Comparison of ENCODE assay signal across 1 cellular context in the genomic region with DNA sequence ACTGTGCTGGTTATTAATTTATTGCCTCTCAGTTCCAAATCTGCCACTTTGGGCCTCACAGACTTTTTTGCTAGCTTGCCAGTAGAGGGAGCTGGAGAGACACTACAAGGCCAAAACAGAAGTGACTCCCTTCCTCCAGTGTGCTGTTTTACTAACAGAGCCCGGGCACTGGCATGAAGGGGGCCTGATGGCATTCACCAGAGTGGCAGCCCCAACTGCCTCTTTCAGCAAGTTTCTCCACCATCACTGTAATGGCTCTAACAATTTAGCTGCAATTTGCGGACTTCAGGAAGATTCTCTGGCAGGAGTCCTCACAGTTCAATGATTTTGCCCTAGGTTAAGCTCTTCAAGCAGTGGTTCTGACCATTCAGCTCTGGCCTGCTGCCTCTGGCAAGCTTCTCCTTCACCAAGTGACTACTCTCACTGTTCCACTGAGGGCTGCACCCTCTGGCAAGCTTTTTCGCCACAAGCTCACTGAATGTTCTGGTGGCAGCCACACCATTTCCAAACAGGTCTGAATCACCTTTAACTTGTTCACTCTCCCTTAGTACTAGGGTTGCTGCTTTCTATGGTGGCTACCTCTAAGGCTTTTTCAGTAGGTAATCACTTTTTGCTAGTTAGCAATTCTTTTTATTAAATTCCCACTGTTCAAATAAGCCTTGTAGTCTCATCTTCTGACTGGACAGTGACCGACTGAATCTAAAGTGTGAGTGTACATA.
TF ChIP-seq lines count a peak whose summit lies in the region.

No MANE protein-coding gene starts in this region.

TF ChIP-seq in GM12878, 131 proteins besides CTCF, POLR2A, EP300 and RAD21 (continued from another document):
- TF ChIP-seq PAX5 (IDR thresholded peaks at IDR 0.05; ENCODE audit: borderline replicate concordance, low read depth, low read length), result no peak
- no peak for TF ChIP-seq LARP7 (IDR thresholded peaks at IDR 0.05)
- TF ChIP-seq, protein P1, sequence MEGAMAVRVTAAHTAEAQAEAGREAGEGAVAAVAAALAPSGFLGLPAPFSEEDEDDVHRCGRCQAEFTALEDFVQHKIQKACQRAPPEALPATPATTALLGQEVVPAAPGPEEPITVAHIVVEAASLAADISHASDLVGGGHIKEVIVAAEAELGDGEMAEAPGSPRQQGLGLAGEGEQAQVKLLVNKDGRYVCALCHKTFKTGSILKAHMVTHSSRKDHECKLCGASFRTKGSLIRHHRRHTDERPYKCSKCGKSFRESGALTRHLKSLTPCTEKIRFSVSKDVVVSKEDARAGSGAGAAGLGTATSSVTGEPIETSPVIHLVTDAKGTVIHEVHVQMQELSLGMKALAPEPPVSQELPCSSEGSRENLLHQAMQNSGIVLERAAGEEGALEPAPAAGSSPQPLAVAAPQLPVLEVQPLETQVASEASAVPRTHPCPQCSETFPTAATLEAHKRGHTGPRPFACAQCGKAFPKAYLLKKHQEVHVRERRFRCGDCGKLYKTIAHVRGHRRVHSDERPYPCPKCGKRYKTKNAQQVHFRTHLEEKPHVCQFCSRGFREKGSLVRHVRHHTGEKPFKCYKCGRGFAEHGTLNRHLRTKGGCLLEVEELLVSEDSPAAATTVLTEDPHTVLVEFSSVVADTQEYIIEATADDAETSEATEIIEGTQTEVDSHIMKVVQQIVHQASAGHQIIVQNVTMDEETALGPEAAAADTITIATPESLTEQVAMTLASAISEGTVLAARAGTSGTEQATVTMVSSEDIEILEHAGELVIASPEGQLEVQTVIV (IDR thresholded peaks at IDR 0.05; ENCODE audit: borderline replicate concordance, partially characterized antibody), result no peak
- TF ChIP-seq GABPA (IDR thresholded peaks at IDR 0.05; ENCODE audit: low read depth), result no peak
- peak; percentile 74 for TF ChIP-seq SMC3 (IDR thresholded peaks at IDR 0.05; ENCODE audit: borderline replicate concordance, low read length)
- TF ChIP-seq, protein P2, sequence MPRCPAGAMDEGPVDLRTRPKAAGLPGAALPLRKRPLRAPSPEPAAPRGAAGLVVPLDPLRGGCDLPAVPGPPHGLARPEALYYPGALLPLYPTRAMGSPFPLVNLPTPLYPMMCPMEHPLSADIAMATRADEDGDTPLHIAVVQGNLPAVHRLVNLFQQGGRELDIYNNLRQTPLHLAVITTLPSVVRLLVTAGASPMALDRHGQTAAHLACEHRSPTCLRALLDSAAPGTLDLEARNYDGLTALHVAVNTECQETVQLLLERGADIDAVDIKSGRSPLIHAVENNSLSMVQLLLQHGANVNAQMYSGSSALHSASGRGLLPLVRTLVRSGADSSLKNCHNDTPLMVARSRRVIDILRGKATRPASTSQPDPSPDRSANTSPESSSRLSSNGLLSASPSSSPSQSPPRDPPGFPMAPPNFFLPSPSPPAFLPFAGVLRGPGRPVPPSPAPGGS (IDR thresholded peaks at IDR 0.05; ENCODE audit: borderline replicate concordance, insufficient read depth, low read depth, low read length, poor library complexity, severe bottlenecking), result no peak
- TF ChIP-seq, protein P3, sequence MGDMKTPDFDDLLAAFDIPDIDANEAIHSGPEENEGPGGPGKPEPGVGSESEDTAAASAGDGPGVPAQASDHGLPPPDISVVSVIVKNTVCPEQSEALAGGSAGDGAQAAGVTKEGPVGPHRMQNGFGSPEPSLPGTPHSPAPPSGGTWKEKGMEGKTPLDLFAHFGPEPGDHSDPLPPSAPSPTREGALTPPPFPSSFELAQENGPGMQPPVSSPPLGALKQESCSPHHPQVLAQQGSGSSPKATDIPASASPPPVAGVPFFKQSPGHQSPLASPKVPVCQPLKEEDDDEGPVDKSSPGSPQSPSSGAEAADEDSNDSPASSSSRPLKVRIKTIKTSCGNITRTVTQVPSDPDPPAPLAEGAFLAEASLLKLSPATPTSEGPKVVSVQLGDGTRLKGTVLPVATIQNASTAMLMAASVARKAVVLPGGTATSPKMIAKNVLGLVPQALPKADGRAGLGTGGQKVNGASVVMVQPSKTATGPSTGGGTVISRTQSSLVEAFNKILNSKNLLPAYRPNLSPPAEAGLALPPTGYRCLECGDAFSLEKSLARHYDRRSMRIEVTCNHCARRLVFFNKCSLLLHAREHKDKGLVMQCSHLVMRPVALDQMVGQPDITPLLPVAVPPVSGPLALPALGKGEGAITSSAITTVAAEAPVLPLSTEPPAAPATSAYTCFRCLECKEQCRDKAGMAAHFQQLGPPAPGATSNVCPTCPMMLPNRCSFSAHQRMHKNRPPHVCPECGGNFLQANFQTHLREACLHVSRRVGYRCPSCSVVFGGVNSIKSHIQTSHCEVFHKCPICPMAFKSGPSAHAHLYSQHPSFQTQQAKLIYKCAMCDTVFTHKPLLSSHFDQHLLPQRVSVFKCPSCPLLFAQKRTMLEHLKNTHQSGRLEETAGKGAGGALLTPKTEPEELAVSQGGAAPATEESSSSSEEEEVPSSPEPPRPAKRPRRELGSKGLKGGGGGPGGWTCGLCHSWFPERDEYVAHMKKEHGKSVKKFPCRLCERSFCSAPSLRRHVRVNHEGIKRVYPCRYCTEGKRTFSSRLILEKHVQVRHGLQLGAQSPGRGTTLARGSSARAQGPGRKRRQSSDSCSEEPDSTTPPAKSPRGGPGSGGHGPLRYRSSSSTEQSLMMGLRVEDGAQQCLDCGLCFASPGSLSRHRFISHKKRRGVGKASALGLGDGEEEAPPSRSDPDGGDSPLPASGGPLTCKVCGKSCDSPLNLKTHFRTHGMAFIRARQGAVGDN (IDR thresholded peaks at IDR 0.05), result no peak
- no peak for TF ChIP-seq CBX5 (IDR thresholded peaks at IDR 0.05; ENCODE audit: low read depth)
- no peak for TF ChIP-seq CHD1 (IDR thresholded peaks at IDR 0.05; ENCODE audit: low read depth, low read length)
- TF ChIP-seq TBL1XR1 (IDR thresholded peaks at IDR 0.05; ENCODE audit: low read depth, low read length), result no peak
- no peak for TF ChIP-seq CHD4 (IDR thresholded peaks at IDR 0.05)
- TF ChIP-seq, protein P4, sequence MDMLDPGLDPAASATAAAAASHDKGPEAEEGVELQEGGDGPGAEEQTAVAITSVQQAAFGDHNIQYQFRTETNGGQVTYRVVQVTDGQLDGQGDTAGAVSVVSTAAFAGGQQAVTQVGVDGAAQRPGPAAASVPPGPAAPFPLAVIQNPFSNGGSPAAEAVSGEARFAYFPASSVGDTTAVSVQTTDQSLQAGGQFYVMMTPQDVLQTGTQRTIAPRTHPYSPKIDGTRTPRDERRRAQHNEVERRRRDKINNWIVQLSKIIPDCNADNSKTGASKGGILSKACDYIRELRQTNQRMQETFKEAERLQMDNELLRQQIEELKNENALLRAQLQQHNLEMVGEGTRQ (IDR thresholded peaks at IDR 0.05; ENCODE audit: borderline replicate concordance, low read depth, low read length), result no peak
- TF ChIP-seq KLF5 (IDR thresholded peaks at IDR 0.05; ENCODE audit: partially characterized antibody), result no peak
- no peak for TF ChIP-seq RELA (IDR thresholded peaks at IDR 0.05; ENCODE audit: borderline replicate concordance, partially characterized antibody)
- TF ChIP-seq, protein P5, sequence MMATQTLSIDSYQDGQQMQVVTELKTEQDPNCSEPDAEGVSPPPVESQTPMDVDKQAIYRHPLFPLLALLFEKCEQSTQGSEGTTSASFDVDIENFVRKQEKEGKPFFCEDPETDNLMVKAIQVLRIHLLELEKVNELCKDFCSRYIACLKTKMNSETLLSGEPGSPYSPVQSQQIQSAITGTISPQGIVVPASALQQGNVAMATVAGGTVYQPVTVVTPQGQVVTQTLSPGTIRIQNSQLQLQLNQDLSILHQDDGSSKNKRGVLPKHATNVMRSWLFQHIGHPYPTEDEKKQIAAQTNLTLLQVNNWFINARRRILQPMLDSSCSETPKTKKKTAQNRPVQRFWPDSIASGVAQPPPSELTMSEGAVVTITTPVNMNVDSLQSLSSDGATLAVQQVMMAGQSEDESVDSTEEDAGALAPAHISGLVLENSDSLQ (IDR thresholded peaks at IDR 0.05), result no peak
- no peak for TF ChIP-seq CEBPB (IDR thresholded peaks at IDR 0.05; ENCODE audit: borderline replicate concordance in 1 of 2, low read depth in 2 of 2, low read length in 2 of 2)
- TF ChIP-seq, protein P6, sequence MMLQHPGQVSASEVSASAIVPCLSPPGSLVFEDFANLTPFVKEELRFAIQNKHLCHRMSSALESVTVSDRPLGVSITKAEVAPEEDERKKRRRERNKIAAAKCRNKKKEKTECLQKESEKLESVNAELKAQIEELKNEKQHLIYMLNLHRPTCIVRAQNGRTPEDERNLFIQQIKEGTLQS (IDR thresholded peaks at IDR 0.05; ENCODE audit: borderline replicate concordance, extremely low read depth, low read depth, low read length), result no peak
- no peak for TF ChIP-seq WRNIP1 (IDR thresholded peaks at IDR 0.05; ENCODE audit: borderline replicate concordance, low read depth, low read length)
- no peak for TF ChIP-seq MTA3 (IDR thresholded peaks at IDR 0.05; ENCODE audit: borderline replicate concordance, low read length)
- TF ChIP-seq CREB1 (IDR thresholded peaks at IDR 0.05; ENCODE audit: low read depth), result no peak
- 0 out of 2 replicates have a peak, but pooled peaks have one; percentile 18 for TF ChIP-seq ZNF24 (IDR thresholded peaks at IDR 0.05)
- TF ChIP-seq CREM (IDR thresholded peaks at IDR 0.05; ENCODE audit: low read depth), result no peak
- TF ChIP-seq NR2F1 (conservative IDR thresholded peaks at IDR 0.05), result no peak
- no peak for TF ChIP-seq BRCA1 (IDR thresholded peaks at IDR 0.05; ENCODE audit: low read depth, low read length)
- no peak for TF ChIP-seq RCOR1 (conservative IDR thresholded peaks at IDR 0.05; ENCODE audit: low read depth, low read length)
- no peak for TF ChIP-seq POLR2AphosphoS2 (IDR thresholded peaks at IDR 0.05; ENCODE audit: low read depth, low read length)
- no peak for TF ChIP-seq BCL11A (IDR thresholded peaks at IDR 0.05; ENCODE audit: low read depth, low read length)
- TF ChIP-seq ETV6 (conservative IDR thresholded peaks at IDR 0.05 in 1 of 2, IDR thresholded peaks at IDR 0.05 in 1 of 2; ENCODE audit: borderline replicate concordance in 1 of 2, low read depth in 1 of 2), result no peak
- TF ChIP-seq, protein P7, sequence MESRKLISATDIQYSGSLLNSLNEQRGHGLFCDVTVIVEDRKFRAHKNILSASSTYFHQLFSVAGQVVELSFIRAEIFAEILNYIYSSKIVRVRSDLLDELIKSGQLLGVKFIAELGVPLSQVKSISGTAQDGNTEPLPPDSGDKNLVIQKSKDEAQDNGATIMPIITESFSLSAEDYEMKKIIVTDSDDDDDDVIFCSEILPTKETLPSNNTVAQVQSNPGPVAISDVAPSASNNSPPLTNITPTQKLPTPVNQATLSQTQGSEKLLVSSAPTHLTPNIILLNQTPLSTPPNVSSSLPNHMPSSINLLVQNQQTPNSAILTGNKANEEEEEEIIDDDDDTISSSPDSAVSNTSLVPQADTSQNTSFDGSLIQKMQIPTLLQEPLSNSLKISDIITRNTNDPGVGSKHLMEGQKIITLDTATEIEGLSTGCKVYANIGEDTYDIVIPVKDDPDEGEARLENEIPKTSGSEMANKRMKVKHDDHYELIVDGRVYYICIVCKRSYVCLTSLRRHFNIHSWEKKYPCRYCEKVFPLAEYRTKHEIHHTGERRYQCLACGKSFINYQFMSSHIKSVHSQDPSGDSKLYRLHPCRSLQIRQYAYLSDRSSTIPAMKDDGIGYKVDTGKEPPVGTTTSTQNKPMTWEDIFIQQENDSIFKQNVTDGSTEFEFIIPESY (IDR thresholded peaks at IDR 0.05), result no peak
- TF ChIP-seq TAF1 (IDR thresholded peaks at IDR 0.05; ENCODE audit: borderline replicate concordance, low read depth, low read length), result 0 out of 2 replicates have a peak, but pooled peaks have one; percentile 10
- no peak for TF ChIP-seq BMI1 (IDR thresholded peaks at IDR 0.05; ENCODE audit: borderline replicate concordance)
- no peak for TF ChIP-seq SMAD1 (IDR thresholded peaks at IDR 0.05; ENCODE audit: low read depth, partially characterized antibody)
- TF ChIP-seq SMARCA5 (IDR thresholded peaks at IDR 0.05), result 0 out of 2 replicates have a peak, but pooled peaks have one; percentile 60
- no peak for TF ChIP-seq NFXL1 (IDR thresholded peaks at IDR 0.05; ENCODE audit: borderline replicate concordance)
- TF ChIP-seq IKZF1 (conservative IDR thresholded peaks at IDR 0.05), result no peak
- TF ChIP-seq, protein P8, sequence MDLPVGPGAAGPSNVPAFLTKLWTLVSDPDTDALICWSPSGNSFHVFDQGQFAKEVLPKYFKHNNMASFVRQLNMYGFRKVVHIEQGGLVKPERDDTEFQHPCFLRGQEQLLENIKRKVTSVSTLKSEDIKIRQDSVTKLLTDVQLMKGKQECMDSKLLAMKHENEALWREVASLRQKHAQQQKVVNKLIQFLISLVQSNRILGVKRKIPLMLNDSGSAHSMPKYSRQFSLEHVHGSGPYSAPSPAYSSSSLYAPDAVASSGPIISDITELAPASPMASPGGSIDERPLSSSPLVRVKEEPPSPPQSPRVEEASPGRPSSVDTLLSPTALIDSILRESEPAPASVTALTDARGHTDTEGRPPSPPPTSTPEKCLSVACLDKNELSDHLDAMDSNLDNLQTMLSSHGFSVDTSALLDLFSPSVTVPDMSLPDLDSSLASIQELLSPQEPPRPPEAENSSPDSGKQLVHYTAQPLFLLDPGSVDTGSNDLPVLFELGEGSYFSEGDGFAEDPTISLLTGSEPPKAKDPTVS (IDR thresholded peaks at IDR 0.05; ENCODE audit: low read depth, low read length), result no peak
- TF ChIP-seq FOXM1 (IDR thresholded peaks at IDR 0.05; ENCODE audit: low read depth, low read length), result no peak
- TF ChIP-seq RFX5 (IDR thresholded peaks at IDR 0.05; ENCODE audit: low read depth, low read length), result no peak
- TF ChIP-seq HDGF (IDR thresholded peaks at IDR 0.05), result no peak
- TF ChIP-seq RBBP5 (conservative IDR thresholded peaks at IDR 0.05), result no peak
- no peak for TF ChIP-seq TCF12 (IDR thresholded peaks at IDR 0.05; ENCODE audit: low read depth, low read length)
